ENCODE assay signal across 8 cellular contexts in genomic region chr16:81313731-81314602, GRCh38. TPM values are rescaled to one million over a fixed set of nuclear protein-coding genes. Genes with fewer than 3 reads are reported as not detected.
DNase-seq lines count a peak whose midpoint lies in the region; ATAC-seq and TF ChIP-seq lines count a peak whose summit lies in the region.

No MANE protein-coding gene starts in this region.

- peak overlapping the region; percentile 79 for H3K27ac Mint-ChIP-seq in dendritic cell treated with granulocyte-macrophage colony-stimulating factor and Interleukin-4, amounts not matched to agents 40 ng/mL and 50 ng/mL, for 4 days
- H3K27ac Mint-ChIP-seq in naive B cell = peak overlapping the region; percentile 84 to 98 (median 96)

- intact Hi-C loops in dendritic cell treated with granulocyte-macrophage colony-stimulating factor and Interleukin-4, amounts not matched to agents 40 ng/mL and 50 ng/mL, for 4 days (cut with micrococcal nuclease) = loop anchor here (2.0 to 10.0 kb wide), 2 partner anchors 237 to 309 kb away; partner anchors contain the start of genes C16orf46, CENPN and CMC2

- no peaks in the 10 kb centered on the region for H3K9me3 Mint-ChIP-seq in dendritic cell treated with granulocyte-macrophage colony-stimulating factor and Interleukin-4, amounts not matched to agents 40 ng/mL and 50 ng/mL, for 4 days
- no peaks in the 10 kb centered on the region for H3K9me3 Mint-ChIP-seq in naive B cell

- DNase-seq in ELF-1 (ENCODE audit: low read depth, low spot score) (peak; percentile 83), NB4 (ENCODE audit: low read depth) (no peak), naive B cell (no peak), HuH-7.5 (ENCODE audit: low spot score) (no peak), NCI-H1105 treated with DMSO at 0.1 percent for 48 hours (lab: John Stamatoyannopoulos, UW) (no peak)

- peaks cover 8% of the 10 kb centered on the region for H3K36me3 Mint-ChIP-seq in dendritic cell treated with granulocyte-macrophage colony-stimulating factor and Interleukin-4, amounts not matched to agents 40 ng/mL and 50 ng/mL, for 4 days (ENCODE audit: low read depth)
- no peaks in the 10 kb centered on the region for H3K36me3 Mint-ChIP-seq in naive B cell

- H3K4me1 Mint-ChIP-seq in dendritic cell treated with granulocyte-macrophage colony-stimulating factor and Interleukin-4, amounts not matched to agents 40 ng/mL and 50 ng/mL, for 4 days (ENCODE audit: low read depth) = peaks cover 33% of the 10 kb centered on the region
- peaks cover 24 to 38% (median 33%) of the 10 kb centered on the region in 3 donors for H3K4me1 Mint-ChIP-seq in naive B cell

- H3K4me3 ChIP-seq in NB4 (ENCODE audit: low read depth, low read length) = peak overlapping the region; percentile 96

- no peak for TF ChIP-seq CTCF in NB4 (IDR thresholded peaks at IDR 0.05; ENCODE audit: low read depth, low read length)

- H3K27me3 Mint-ChIP-seq in dendritic cell treated with granulocyte-macrophage colony-stimulating factor and Interleukin-4, amounts not matched to agents 40 ng/mL and 50 ng/mL, for 4 days = no peaks in the 10 kb centered on the region
- H3K27me3 Mint-ChIP-seq in naive B cell = no peaks in the 10 kb centered on the region

- no peak for TF ChIP-seq POLR2A in NB4 (IDR thresholded peaks at IDR 0.05; ENCODE audit: extremely low read depth, insufficient read length)

- peak overlapping the region; percentile 89 for H3K4me3 Mint-ChIP-seq in dendritic cell treated with granulocyte-macrophage colony-stimulating factor and Interleukin-4, amounts not matched to agents 40 ng/mL and 50 ng/mL, for 4 days
- peak overlapping the region; percentile 90 to 100 (median 96) for H3K4me3 Mint-ChIP-seq in naive B cell

- ATAC-seq in naive B cell (ENCODE audit: low read depth in 2 of 2) = no peak
- ATAC-seq in HG03342 (IDR thresholded peaks at IDR 0.05; ENCODE audit: unreplicated experiment) = no peak
- ATAC-seq in HG02759 (IDR thresholded peaks at IDR 0.05; ENCODE audit: unreplicated experiment) = no peak

RNA-seq across cellular contexts. Expression of gene GAN, which starts 0.8 kb away (rescaled TPM):
- 1 to 10 TPM in 5 of 6 donors, under 1 TPM in 1; 0.49 to 2.5 (median 1.6) TPM for polyA plus RNA-seq in naive B cell (ENCODE audit: low read depth in 6 of 6)
